ENCODE assay signal across 13 cellular contexts in genomic region chr4:161336016-161336415, GRCh38.
"Had no signal": no experiment of that assay in that cellular context is flagged by ENCODE, and none has a peak within 500 bp of the region (broad histone marks: within the 10 kb centered on the region; RNA-seq: fewer than 3 reads in every experiment).

No MANE protein-coding gene starts in this region.

- H3K4me1 Mint-ChIP-seq: neural progenitor cell; stimulated activated naive CD8-positive, alpha-beta T cell treated with anti-CD3 and anti-CD28 coated beads, Interleukin-15, amount 100 ng/mL, for 72 hours; T-helper 17 cell had no signal

- ATAC-seq: activated naive CD4-positive, alpha-beta T cell treated with anti-CD3 and anti-CD28 coated beads, Interleukin-2, amount 50 U/mL, for 72 hours; gastroesophageal sphincter; stimulated activated naive CD8-positive, alpha-beta T cell treated with anti-CD3 and anti-CD28 coated beads, Interleukin-15, amount 100 ng/mL, for 72 hours; T-helper 17 cell had no signal

- H3K27me3 Mint-ChIP-seq: stimulated activated naive CD8-positive, alpha-beta T cell treated with anti-CD3 and anti-CD28 coated beads, Interleukin-15, amount 100 ng/mL, for 72 hours; T-helper 17 cell had no signal

- H3K36me3 Mint-ChIP-seq: activated naive CD4-positive, alpha-beta T cell treated with anti-CD3 and anti-CD28 coated beads, Interleukin-2, amount 50 U/mL, for 72 hours; neural progenitor cell had no signal

- DNase-seq: activated CD4-positive, alpha-beta T cell treated with anti-CD3 and anti-CD28 coated beads, Interleukin-2, amount 50 U/mL, for 1 hour; activated effector memory CD4-positive, alpha-beta T cell treated with Interleukin-2 at 50 U/mL for 16 hours; amniotic stem cell; kidney glomerular epithelial cell; ovary; retina; stimulated activated CD4-positive, alpha-beta T cell treated with anti-CD3 and anti-CD28 coated beads, Interleukin-15, amount 100 ng/mL, for 24 hours; stimulated activated CD4-positive, alpha-beta T cell treated with anti-CD3 and anti-CD28 coated beads, Interleukin-4, amount 100 ng/mL, for 24 hours; stimulated activated naive CD8-positive, alpha-beta T cell treated with anti-CD3 and anti-CD28 coated beads, Interleukin-15, amount 100 ng/mL, for 72 hours; T-helper 17 cell had no signal

- H3K4me3 Mint-ChIP-seq: neural progenitor cell; stimulated activated naive CD8-positive, alpha-beta T cell treated with anti-CD3 and anti-CD28 coated beads, Interleukin-15, amount 100 ng/mL, for 72 hours; T-helper 17 cell had no signal

- H3K27ac Mint-ChIP-seq: activated naive CD4-positive, alpha-beta T cell treated with anti-CD3 and anti-CD28 coated beads, Interleukin-2, amount 50 U/mL, for 72 hours; neural progenitor cell; stimulated activated naive CD8-positive, alpha-beta T cell treated with anti-CD3 and anti-CD28 coated beads, Interleukin-15, amount 100 ng/mL, for 72 hours; T-helper 17 cell had no signal

- H3K9me3 Mint-ChIP-seq: neural progenitor cell; stimulated activated naive CD8-positive, alpha-beta T cell treated with anti-CD3 and anti-CD28 coated beads, Interleukin-15, amount 100 ng/mL, for 72 hours had no signal
